1 cellular context compared by ENCODE assay signal in the genomic region with DNA sequence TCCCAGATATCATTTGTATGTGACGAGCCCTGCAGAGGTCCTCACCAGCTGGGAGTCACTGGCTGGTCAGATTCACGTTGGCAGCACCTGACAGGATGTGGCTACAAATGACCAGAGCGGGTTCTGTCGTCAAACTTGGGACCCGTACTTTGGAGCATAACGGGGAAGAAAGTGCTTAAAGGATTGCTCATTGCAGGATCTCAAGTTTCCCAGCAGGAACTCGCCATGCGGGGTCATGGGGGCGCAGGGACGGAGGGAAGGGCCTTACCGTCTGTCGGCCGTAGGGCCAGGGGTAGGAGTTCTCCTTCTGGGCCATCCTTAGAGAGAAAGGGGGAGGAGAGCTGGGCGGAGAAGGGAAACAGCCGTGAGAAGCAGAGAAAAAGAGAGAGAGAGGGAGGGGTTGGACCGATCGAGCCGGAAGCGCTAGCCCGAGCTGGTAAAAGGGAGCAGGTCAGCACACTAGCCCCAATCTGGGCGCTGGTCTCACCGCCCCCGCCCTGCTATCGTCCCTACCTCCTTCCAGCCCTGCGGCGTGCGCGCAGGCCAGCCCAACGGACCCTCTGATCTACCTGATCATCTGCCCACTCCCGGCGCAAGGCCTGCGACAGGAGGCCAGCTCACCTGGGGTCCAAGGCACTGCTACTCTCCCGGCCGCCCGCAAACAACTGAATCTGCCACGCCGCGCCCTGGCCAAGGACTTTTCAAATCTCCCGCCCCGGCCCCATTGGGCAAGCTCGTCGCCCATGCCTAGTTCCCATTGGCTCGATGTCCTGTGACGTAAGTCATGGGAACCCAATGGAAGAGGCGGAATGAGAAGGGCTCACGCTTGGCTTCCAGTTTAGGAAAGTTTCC.
TF ChIP-seq lines count a peak whose summit lies in the region.

A gene (minus strand): TSS at position 667 of the 852 bp plus-strand sequence. CDS start 351 bp downstream, at position 316.

TF ChIP-seq in SK-N-SH, 30 proteins besides CTCF, POLR2A, EP300 and RAD21 (continued from another document):
- TF ChIP-seq, protein P1, sequence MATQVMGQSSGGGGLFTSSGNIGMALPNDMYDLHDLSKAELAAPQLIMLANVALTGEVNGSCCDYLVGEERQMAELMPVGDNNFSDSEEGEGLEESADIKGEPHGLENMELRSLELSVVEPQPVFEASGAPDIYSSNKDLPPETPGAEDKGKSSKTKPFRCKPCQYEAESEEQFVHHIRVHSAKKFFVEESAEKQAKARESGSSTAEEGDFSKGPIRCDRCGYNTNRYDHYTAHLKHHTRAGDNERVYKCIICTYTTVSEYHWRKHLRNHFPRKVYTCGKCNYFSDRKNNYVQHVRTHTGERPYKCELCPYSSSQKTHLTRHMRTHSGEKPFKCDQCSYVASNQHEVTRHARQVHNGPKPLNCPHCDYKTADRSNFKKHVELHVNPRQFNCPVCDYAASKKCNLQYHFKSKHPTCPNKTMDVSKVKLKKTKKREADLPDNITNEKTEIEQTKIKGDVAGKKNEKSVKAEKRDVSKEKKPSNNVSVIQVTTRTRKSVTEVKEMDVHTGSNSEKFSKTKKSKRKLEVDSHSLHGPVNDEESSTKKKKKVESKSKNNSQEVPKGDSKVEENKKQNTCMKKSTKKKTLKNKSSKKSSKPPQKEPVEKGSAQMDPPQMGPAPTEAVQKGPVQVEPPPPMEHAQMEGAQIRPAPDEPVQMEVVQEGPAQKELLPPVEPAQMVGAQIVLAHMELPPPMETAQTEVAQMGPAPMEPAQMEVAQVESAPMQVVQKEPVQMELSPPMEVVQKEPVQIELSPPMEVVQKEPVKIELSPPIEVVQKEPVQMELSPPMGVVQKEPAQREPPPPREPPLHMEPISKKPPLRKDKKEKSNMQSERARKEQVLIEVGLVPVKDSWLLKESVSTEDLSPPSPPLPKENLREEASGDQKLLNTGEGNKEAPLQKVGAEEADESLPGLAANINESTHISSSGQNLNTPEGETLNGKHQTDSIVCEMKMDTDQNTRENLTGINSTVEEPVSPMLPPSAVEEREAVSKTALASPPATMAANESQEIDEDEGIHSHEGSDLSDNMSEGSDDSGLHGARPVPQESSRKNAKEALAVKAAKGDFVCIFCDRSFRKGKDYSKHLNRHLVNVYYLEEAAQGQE (IDR thresholded peaks at IDR 0.05; ENCODE audit: low read depth, low read length): no peak
- TF ChIP-seq MXI1 (IDR thresholded peaks at IDR 0.05; ENCODE audit: low read depth, low read length) (peak; percentile 100), RFX5 (IDR thresholded peaks at IDR 0.05; ENCODE audit: low read length) (peak; percentile 85), RCOR1 (IDR thresholded peaks at IDR 0.05; ENCODE audit: low read length) (no peak), FOXJ3 (CRISPR knock-in tag; IDR thresholded peaks at IDR 0.05) (no peak), FOXM1 (IDR thresholded peaks at IDR 0.05; ENCODE audit: low read depth) (peak; percentile 92), EZH2phosphoT487 (IDR thresholded peaks at IDR 0.05; ENCODE audit: borderline replicate concordance, low read depth) (no peak), POLR2AphosphoS5 (IDR thresholded peaks at IDR 0.05; ENCODE audit: low read depth, low read length) (peak; percentile 86), NFIC (IDR thresholded peaks at IDR 0.05; ENCODE audit: borderline replicate concordance) (no peak), SIN3A (IDR thresholded peaks at IDR 0.05; ENCODE audit: borderline replicate concordance, low read depth, low read length) (peak; percentile 99)
